ENCODE assay signal across 7 cellular contexts in the genomic region with DNA sequence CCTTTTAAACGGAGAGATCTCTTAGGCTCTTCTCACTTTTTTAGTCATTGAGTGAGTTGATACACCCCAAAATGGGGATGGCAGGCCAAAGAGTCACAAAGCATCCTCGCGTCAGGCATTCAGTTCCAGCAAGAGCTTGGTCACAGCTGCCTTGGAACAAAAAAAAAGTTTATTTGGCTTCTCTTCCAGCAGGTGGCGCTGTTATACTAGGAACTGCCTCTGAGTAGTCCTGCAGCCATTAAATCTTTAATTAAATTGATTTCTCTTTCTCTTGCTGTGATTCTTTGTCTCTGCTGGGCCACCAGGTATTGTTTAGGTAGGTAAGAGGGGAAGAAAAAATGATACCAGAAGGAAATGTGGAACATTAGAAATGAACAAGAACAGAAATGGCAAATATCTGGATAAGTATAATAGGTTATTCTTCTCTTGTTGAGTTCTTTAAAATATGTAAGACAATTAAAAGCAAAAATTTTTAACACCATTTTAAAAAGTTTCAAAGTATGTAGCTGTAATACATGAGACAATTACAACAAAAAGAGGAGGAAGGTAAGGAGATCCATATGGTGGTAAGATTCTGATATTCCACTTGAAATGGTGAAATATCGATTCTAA.
DNase-seq lines count a peak whose midpoint lies in the region; ATAC-seq, FAIRE-seq and TF ChIP-seq lines count a peak whose summit lies in the region.

No MANE protein-coding gene starts in this region.

- H3K4me3 ChIP-seq in stomach = no peak overlapping the region

- peak; percentile 95 for TF ChIP-seq CTCF in activated CD8-positive, alpha-beta T cell treated with anti-CD3 and anti-CD28 coated beads for 36 hours (IDR thresholded peaks at IDR 0.05)
- TF ChIP-seq CTCF in stomach (IDR thresholded peaks at IDR 0.05) = peak in 5 of 7 experiments; percentile 35 to 75 (median 75)

- POLR2A ChIA-PET in activated CD8-positive, alpha-beta T cell treated with anti-CD3 and anti-CD28 coated beads for 36 hours (lab: Charles Lee) = no interaction called here

- 19 to 24% (median 22%) methylated on average over 5 of the region's 5 CpGs for WGBS in stomach, 5 donors

- peak; percentile 53 for ATAC-seq in HG03520 (IDR thresholded peaks at IDR 0.05; ENCODE audit: unreplicated experiment)
- peak; percentile 69 for ATAC-seq in activated CD8-positive, alpha-beta T cell treated with anti-CD3 and anti-CD28 coated beads for 36 hours

- H3K27ac ChIP-seq in stomach = no peak overlapping the region

- peak; percentile 32 for DNase-seq in GM12892 (ENCODE audit: insufficient read length)
- DNase-seq in NCI-H526 treated with DMSO at 0.1 percent for 48 hours (lab: John Stamatoyannopoulos, UW) = peak; percentile 63
- peak; percentile 62 for DNase-seq in activated CD8-positive, alpha-beta T cell treated with anti-CD3 and anti-CD28 coated beads for 36 hours
- peak; percentile 66 for DNase-seq in epidermal melanocyte (ENCODE audit: insufficient read length, low spot score)
- DNase-seq in mucosa of gallbladder (ENCODE audit: low spot score) = peak; percentile 53
- DNase-seq in stomach = peak; percentile 40

- no peaks in the 10 kb centered on the region for H3K36me3 Mint-ChIP-seq in activated CD8-positive, alpha-beta T cell treated with anti-CD3 and anti-CD28 coated beads for 36 hours (ENCODE audit: low read depth)

- no peaks in the 10 kb centered on the region for H3K36me3 ChIP-seq in stomach

- no peak for TF ChIP-seq EP300 in stomach (IDR thresholded peaks at IDR 0.05)

- no peaks in the 10 kb centered on the region for H3K9me3 ChIP-seq in stomach

- H3K27me3 Mint-ChIP-seq in activated CD8-positive, alpha-beta T cell treated with anti-CD3 and anti-CD28 coated beads for 36 hours = peaks cover 19% of the 10 kb centered on the region

- H3K4me3 Mint-ChIP-seq in activated CD8-positive, alpha-beta T cell treated with anti-CD3 and anti-CD28 coated beads for 36 hours = no peak overlapping the region

- FAIRE-seq in GM12892 (lab: Jason Lieb, UNC) = peak; percentile 40

- no peaks in the 10 kb centered on the region for H3K4me1 Mint-ChIP-seq in activated CD8-positive, alpha-beta T cell treated with anti-CD3 and anti-CD28 coated beads for 36 hours (ENCODE audit: low read depth)

- no peak overlapping the region for H3K27ac Mint-ChIP-seq in activated CD8-positive, alpha-beta T cell treated with anti-CD3 and anti-CD28 coated beads for 36 hours

- CTCF ChIA-PET in activated CD8-positive, alpha-beta T cell treated with anti-CD3 and anti-CD28 coated beads for 36 hours (lab: Charles Lee) = interaction anchor here (0.6 to 5.7 kb wide), 19 partner anchors 10 to 528 kb away, joined by 3 to 56 read pairs (median 3); no protein-coding TSS in a partner anchor

- peaks cover 0 to 13% (median 0%) of the 10 kb centered on the region in 3 donors for H3K27me3 ChIP-seq in stomach

- peaks cover 3% of the 10 kb centered on the region for H3K9me3 Mint-ChIP-seq in activated CD8-positive, alpha-beta T cell treated with anti-CD3 and anti-CD28 coated beads for 36 hours

- no peaks in the 10 kb centered on the region for H3K4me1 ChIP-seq in stomach

- TF ChIP-seq POLR2A in GM12892 (IDR thresholded peaks at IDR 0.05; ENCODE audit: low read depth, low read length) = no peak
- TF ChIP-seq POLR2A in stomach (IDR thresholded peaks at IDR 0.05) = no peak

- intact Hi-C loops in activated CD8-positive, alpha-beta T cell treated with anti-CD3 and anti-CD28 coated beads for 36 hours (cut with micrococcal nuclease) = loop anchor here (2.0 to 5.0 kb wide), 2 partner anchors 194 to 526 kb away; no protein-coding TSS in a partner anchor
- intact Hi-C loops in stomach (cut with DNase I; ENCODE audit: low total_unique reads) = no loop called here
